17 cellular contexts compared by ENCODE assay signal in the genomic region with DNA sequence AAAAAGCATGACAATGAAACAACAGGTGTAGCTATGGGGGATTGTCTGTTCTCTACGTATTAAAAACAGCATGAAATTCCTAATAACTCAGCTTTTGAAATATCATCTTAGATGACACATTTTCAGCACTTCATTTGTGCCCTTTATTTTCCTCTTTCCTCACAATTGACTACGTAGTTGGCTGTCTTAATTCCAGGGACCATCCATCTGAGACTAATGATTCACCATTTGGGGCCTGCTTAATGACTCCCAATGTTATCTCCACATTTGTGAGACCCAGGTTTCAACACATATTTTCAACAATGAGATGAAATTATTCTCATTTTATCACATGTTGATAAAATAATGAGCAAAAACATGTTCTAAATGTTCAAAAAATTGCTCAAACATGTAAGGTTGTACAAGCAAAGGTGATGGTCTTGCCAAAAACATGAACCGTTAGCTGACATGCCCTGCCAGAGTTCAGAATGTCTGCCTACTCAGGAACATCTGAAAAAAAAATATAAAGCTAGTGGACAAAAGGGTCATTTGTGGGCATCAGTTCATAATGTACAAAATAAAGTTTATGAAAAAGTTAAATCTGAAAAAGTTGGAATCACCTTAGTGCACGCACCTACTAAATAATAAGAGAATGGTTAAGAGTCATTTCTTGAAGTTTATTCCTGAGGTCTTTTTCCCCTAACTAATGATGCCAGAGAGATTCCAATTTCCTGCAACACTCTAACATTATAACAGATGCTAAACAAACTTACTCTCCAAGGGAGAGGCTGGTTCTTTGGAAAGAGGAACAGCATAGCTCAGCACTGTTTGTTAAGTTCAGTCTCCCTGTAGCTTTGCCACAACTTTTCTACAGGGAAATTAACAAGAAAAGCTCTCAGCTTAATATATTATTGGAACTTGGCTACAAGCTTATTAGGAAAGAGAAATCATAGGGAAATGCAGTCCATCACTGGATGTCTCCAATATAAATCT.
DNase-seq lines count a peak whose midpoint lies in the region; ATAC-seq and TF ChIP-seq lines count a peak whose summit lies in the region.
"Had no signal": no experiment of that assay in that cellular context is flagged by ENCODE, and none has a peak within 500 bp of the region (broad histone marks: within the 10 kb centered on the region; RNA-seq: fewer than 3 reads in every experiment).

No MANE protein-coding gene starts in this region.

- ATAC-seq in Right ventricle myocardium superior (ENCODE audit: poor library complexity) (peak; percentile 82), heart right ventricle (peak in 6 of 8 donors; percentile 34 to 76 (median 65)), right cardiac atrium (peak; percentile 69 to 78), aorta (ENCODE audit: low FRiP score) (peak; percentile 56), GM21619 (IDR thresholded peaks at IDR 0.05; ENCODE audit: unreplicated experiment) (no peak)

- peaks cover 2% of the 10 kb centered on the region for H3K27me3 Mint-ChIP-seq in activated CD4-positive, alpha-beta T cell treated with anti-CD3 and anti-CD28 coated beads, Interleukin-2, amount 10 ng/mL, durations not matched to agents 7 days and 5 days

- no peaks in the 10 kb centered on the region for H3K36me3 ChIP-seq in right atrium auricular region
- H3K36me3 ChIP-seq in heart right ventricle = no peaks in the 10 kb centered on the region
- H3K36me3 ChIP-seq in aorta (ENCODE audit: control insufficient read depth in 1 of 2, insufficient read depth in 2 of 2, low read length in 1 of 2) = no peaks in the 10 kb centered on the region
- H3K36me3 ChIP-seq: BLaER1 had no signal

- 79 to 82% methylated on average over 4 of the region's 4 CpGs for whole genome bisulfite sequencing in heart right ventricle, 2 donors
- whole genome bisulfite sequencing in right cardiac atrium = 71% methylated on average over 4 of the region's 4 CpGs
- WGBS in aorta, 2 donors = 86% methylated on average over 4 of the region's 4 CpGs

- H3K27me3 ChIP-seq in right atrium auricular region (no peaks in the 10 kb centered on the region), heart right ventricle (no peaks in the 10 kb centered on the region), right cardiac atrium (ENCODE audit: control insufficient read depth, insufficient read depth) (no peaks in the 10 kb centered on the region), aorta (ENCODE audit: control insufficient read depth in 1 of 2, insufficient read depth in 2 of 2, low read length in 1 of 2) (no peaks in the 10 kb centered on the region)
- H3K27me3 ChIP-seq: BLaER1 had no signal

- H3K4me1 ChIP-seq in right atrium auricular region (peaks cover 0 to 6% of the 10 kb centered on the region in 2 donors), heart right ventricle (peaks cover 0 to 10% (median 0%) of the 10 kb centered on the region in 9 donors), right cardiac atrium (ENCODE audit: control insufficient read depth, insufficient read depth, low read length) (peaks cover 3% of the 10 kb centered on the region), aorta (ENCODE audit: control insufficient read depth in 1 of 2, insufficient read depth in 2 of 2, low read length in 2 of 2) (no peaks in the 10 kb centered on the region)
- H3K4me1 ChIP-seq: BLaER1 had no signal

- H3K9me3 Mint-ChIP-seq in activated CD4-positive, alpha-beta T cell treated with anti-CD3 and anti-CD28 coated beads, Interleukin-2, amount 10 ng/mL, durations not matched to agents 7 days and 5 days = no peaks in the 10 kb centered on the region
- H3K9me3 Mint-ChIP-seq: CD14-positive monocyte; CD4-positive, alpha-beta memory T cell; H9 had no signal

- H3K4me3 ChIP-seq in right atrium auricular region = no peak overlapping the region
- H3K4me3 ChIP-seq in heart right ventricle = no peak overlapping the region
- no peak overlapping the region for H3K4me3 ChIP-seq in right cardiac atrium (ENCODE audit: low read length)
- no peak overlapping the region for H3K4me3 ChIP-seq in aorta (ENCODE audit: low read length in 2 of 2)
- H3K4me3 ChIP-seq: BLaER1 had no signal

- H3K9me3 ChIP-seq in right atrium auricular region (no peaks in the 10 kb centered on the region), heart right ventricle (no peaks in the 10 kb centered on the region), right cardiac atrium (ENCODE audit: control insufficient read depth, low read length) (no peaks in the 10 kb centered on the region), aorta (ENCODE audit: control insufficient read depth, low read length) (no peaks in the 10 kb centered on the region)
- H3K9me3 ChIP-seq: BLaER1 had no signal

- POLR2A ChIA-PET in activated CD4-positive, alpha-beta T cell treated with anti-CD3 and anti-CD28 coated beads, Interleukin-2, amount 10 ng/mL, durations not matched to agents 7 days and 5 days (lab: Charles Lee) = no interaction called here

- TF ChIP-seq CTCF in right atrium auricular region (IDR thresholded peaks at IDR 0.05) (no peak), heart right ventricle (IDR thresholded peaks at IDR 0.05) (no peak)

- no peaks in the 10 kb centered on the region for H3K4me1 Mint-ChIP-seq in activated CD4-positive, alpha-beta T cell treated with anti-CD3 and anti-CD28 coated beads, Interleukin-2, amount 10 ng/mL, durations not matched to agents 7 days and 5 days
- H3K4me1 Mint-ChIP-seq: CD14-positive monocyte; CD4-positive, alpha-beta memory T cell had no signal

- intact Hi-C loops in Right ventricle myocardium superior (cut with DNase I) (loop anchor here (5.0 kb wide), 1 partner anchor 421 kb away; no protein-coding TSS in a partner anchor), heart right ventricle (cut with DNase I) (loop anchor here in 2 of 10 donors (5.0 kb wide), 1 partner anchor 421 kb away; no protein-coding TSS in a partner anchor), right cardiac atrium (cut with DNase I) (no loop called here), aorta (cut with DNase I) (loop anchor here (10.0 kb wide), 1 partner anchor 419 kb away; no protein-coding TSS in a partner anchor)

- H3K27ac Mint-ChIP-seq in activated CD4-positive, alpha-beta T cell treated with anti-CD3 and anti-CD28 coated beads, Interleukin-2, amount 10 ng/mL, durations not matched to agents 7 days and 5 days = no peak overlapping the region
- H3K27ac Mint-ChIP-seq: CD14-positive monocyte; CD4-positive, alpha-beta memory T cell; H9 had no signal

- H3K36me3 Mint-ChIP-seq in activated CD4-positive, alpha-beta T cell treated with anti-CD3 and anti-CD28 coated beads, Interleukin-2, amount 10 ng/mL, durations not matched to agents 7 days and 5 days (ENCODE audit: low read depth) = no peaks in the 10 kb centered on the region
- H3K36me3 Mint-ChIP-seq: CD14-positive monocyte; CD4-positive, alpha-beta memory T cell had no signal

- DNase-seq in Right ventricle myocardium superior (no peak), right atrium auricular region (ENCODE audit: low spot score) (no peak), heart right ventricle (no peak), right cardiac atrium (no peak), aorta (no peak)
- no peak for DNase-seq in activated CD4-positive, alpha-beta T cell treated with anti-CD3 and anti-CD28 coated beads, Interleukin-2, amount 10 ng/mL, durations not matched to agents 7 days and 5 days
- DNase-seq in activated CD4-positive, alpha-beta T cell treated with anti-CD3 and anti-CD28 coated beads for 48 hours = no peak
- DNase-seq: 8988T; CD4-positive, alpha-beta memory T cell; DMS153; GDM1; H9; IMR-90 had no signal

- no peak overlapping the region for H3K4me3 Mint-ChIP-seq in activated CD4-positive, alpha-beta T cell treated with anti-CD3 and anti-CD28 coated beads, Interleukin-2, amount 10 ng/mL, durations not matched to agents 7 days and 5 days
- H3K4me3 Mint-ChIP-seq: CD14-positive monocyte; CD4-positive, alpha-beta memory T cell; H9 had no signal

- CTCF ChIA-PET in activated CD4-positive, alpha-beta T cell treated with anti-CD3 and anti-CD28 coated beads, Interleukin-2, amount 10 ng/mL, durations not matched to agents 7 days and 5 days (lab: Charles Lee) = no interaction called here

- H3K27ac ChIP-seq in right atrium auricular region (peak overlapping the region in 1 of 2 donors; percentile 44), heart right ventricle (peak overlapping the region in 1 of 10 donors; percentile 40), right cardiac atrium (ENCODE audit: low read length) (no peak overlapping the region), aorta (ENCODE audit: low read depth in 1 of 2, low read length in 2 of 2) (no peak overlapping the region)
- H3K27ac ChIP-seq: BLaER1, HL-60 had no signal

Comparison
In these comparisons a context has a peak if more than half of its experiments do, and no peak if none do; other contexts are left out.
1. intact Hi-C loops: an anchor here in Right ventricle myocardium superior (5.0 kb wide) and aorta (10.0 kb wide); none called in right cardiac atrium.